ENCODE assay signal across 8 cellular contexts in genomic region chr19:893775-894090, GRCh38. TPM values are rescaled to one million over a fixed set of nuclear protein-coding genes. Genes with fewer than 3 reads are reported as not detected.
DNase-seq lines count a peak whose midpoint lies in the region; ATAC-seq and TF ChIP-seq lines count a peak whose summit lies in the region.
"Had no signal": no experiment of that assay in that cellular context is flagged by ENCODE, and none has a peak within 500 bp of the region (broad histone marks: within the 10 kb centered on the region; RNA-seq: fewer than 3 reads in every experiment).

No MANE protein-coding gene starts in this region.

- H3K27me3 ChIP-seq in GM23338 (ENCODE audit: insufficient read depth) (no peaks in the 10 kb centered on the region), brain microvascular endothelial cell (replicated peaks) (no peaks in the 10 kb centered on the region)

- H3K36me3 ChIP-seq in GM23338 (ENCODE audit: insufficient read depth): no peaks in the 10 kb centered on the region
- H3K36me3 ChIP-seq in brain microvascular endothelial cell (replicated peaks): peaks cover 27% of the 10 kb centered on the region

- H3F3A ChIP-seq in GM23338 (replicated peaks; ENCODE audit: low read depth): peaks cover 3% of the 10 kb centered on the region; the same call in 1 of the 2 replicates

- peak overlapping the region; percentile 80 for H3K4me3 Mint-ChIP-seq in GM23338
- peak overlapping the region; percentile 85 to 93 (median 87) for H3K4me3 Mint-ChIP-seq in T-cell
- H3K4me3 Mint-ChIP-seq in glutamatergic neuron (ENCODE audit: unreplicated experiment): peak overlapping the region; percentile 90
- peak overlapping the region; percentile 87 for H3K4me3 Mint-ChIP-seq in stimulated activated effector memory CD8-positive, alpha-beta T cell treated with anti-CD3 and anti-CD28 coated beads, Interleukin-12 subunit alpha, Interleukin-12 subunit beta, amount 100 ng/mL, for 72 hours

- H3K27ac ChIP-seq in GM23338 (ENCODE audit: low read depth) (no peak overlapping the region), brain microvascular endothelial cell (no peak overlapping the region)

- H3K27me3 Mint-ChIP-seq in GM23338 (ENCODE audit: insufficient read depth, low read depth, poor library complexity) (peaks cover 24% of the 10 kb centered on the region), T-cell (peaks cover 0 to 4% of the 10 kb centered on the region in 2 donors), glutamatergic neuron (ENCODE audit: unreplicated experiment) (peaks cover 18% of the 10 kb centered on the region)

- no peaks in the 10 kb centered on the region; the same call in 1 of the 2 replicates for H4K20me1 ChIP-seq in GM23338 (replicated peaks; ENCODE audit: insufficient read depth)

- DNase-seq in GM23338 (ENCODE audit: low spot score): no peak
- no peak for DNase-seq in T-cell
- no peak for DNase-seq in glutamatergic neuron
- DNase-seq in stimulated activated effector memory CD8-positive, alpha-beta T cell treated with anti-CD3 and anti-CD28 coated beads, Interleukin-12 subunit alpha, Interleukin-12 subunit beta, amount 100 ng/mL, for 72 hours (ENCODE audit: low spot score in 2 of 2): no peak
- DNase-seq in brain microvascular endothelial cell: no peak
- no peak for DNase-seq in COLO829 (ENCODE audit: low spot score)
- no peak for DNase-seq in H4 (ENCODE audit: low spot score)

- H3K9me2 ChIP-seq in GM23338 (ENCODE audit: insufficient read depth): no peaks in the 10 kb centered on the region

- H3K4me3 ChIP-seq in GM23338: peak overlapping the region; percentile 76
- no peak overlapping the region for H3K4me3 ChIP-seq in brain microvascular endothelial cell (ENCODE audit: low read depth, low read length)

- H3K27ac Mint-ChIP-seq in GM23338: peak overlapping the region; percentile 100
- peak overlapping the region; percentile 99 to 100 for H3K27ac Mint-ChIP-seq in T-cell
- peak overlapping the region; percentile 99 for H3K27ac Mint-ChIP-seq in glutamatergic neuron (ENCODE audit: unreplicated experiment)
- peak overlapping the region; percentile 100 for H3K27ac Mint-ChIP-seq in stimulated activated effector memory CD8-positive, alpha-beta T cell treated with anti-CD3 and anti-CD28 coated beads, Interleukin-12 subunit alpha, Interleukin-12 subunit beta, amount 100 ng/mL, for 72 hours

- H3K4me1 Mint-ChIP-seq in GM23338: no peaks in the 10 kb centered on the region; the same call in 2 of the 3 replicates
- H3K4me1 Mint-ChIP-seq in T-cell: peaks cover 14 to 47% (median 22%) of the 10 kb centered on the region in 3 donors
- H3K4me1 Mint-ChIP-seq in glutamatergic neuron (ENCODE audit: low read depth, unreplicated experiment): peaks cover 5% of the 10 kb centered on the region
- peaks cover 28% of the 10 kb centered on the region for H3K4me1 Mint-ChIP-seq in stimulated activated effector memory CD8-positive, alpha-beta T cell treated with anti-CD3 and anti-CD28 coated beads, Interleukin-12 subunit alpha, Interleukin-12 subunit beta, amount 100 ng/mL, for 72 hours

- H2AFZ ChIP-seq in GM23338: no peak overlapping the region

- H3K36me3 Mint-ChIP-seq in GM23338 (ENCODE audit: low read depth) (peaks cover 13% of the 10 kb centered on the region), T-cell (peaks cover 12% of the 10 kb centered on the region), glutamatergic neuron (ENCODE audit: unreplicated experiment) (no peaks in the 10 kb centered on the region)
- peaks cover 72% of the 10 kb centered on the region for H3K36me3 Mint-ChIP-seq in stimulated activated effector memory CD8-positive, alpha-beta T cell treated with anti-CD3 and anti-CD28 coated beads, Interleukin-12 subunit alpha, Interleukin-12 subunit beta, amount 100 ng/mL, for 72 hours

- in situ Hi-C loops in brain microvascular endothelial cell (cut with HindIII; ENCODE audit: low pct_ligation_motif_present, low sequenced_read_pairs): no loop called here

- H3K79me2 ChIP-seq in GM23338 (replicated peaks; ENCODE audit: insufficient read depth): no peaks in the 10 kb centered on the region; the same call in 1 of the 2 replicates

- CTCF ChIA-PET in T-cell (lab: Charles Lee): interaction anchor here in 1 of 2 donors (0.9 to 1.2 kb wide), 4 partner anchors 14 to 30 kb away, joined by 3 to 5 read pairs (median 4); no protein-coding TSS in a partner anchor

- no peaks in the 10 kb centered on the region for H3K4me1 ChIP-seq in GM23338 (ENCODE audit: insufficient read depth)

- ATAC-seq in GM23338 (no peak; the same call in 2 of the 3 replicates), T-cell (replicated peaks in 1 of 4) (no peak)
- ATAC-seq in stimulated activated effector memory CD8-positive, alpha-beta T cell treated with anti-CD3 and anti-CD28 coated beads, Interleukin-12 subunit alpha, Interleukin-12 subunit beta, amount 100 ng/mL, for 72 hours: no peak

- peak overlapping the region; percentile 7; the same call in 1 of the 2 replicates for H3K4me2 ChIP-seq in GM23338

- H3K9me3 Mint-ChIP-seq in GM23338 (peaks cover 3% of the 10 kb centered on the region; the same call in 1 of the 3 replicates), T-cell (no peaks in the 10 kb centered on the region), glutamatergic neuron (ENCODE audit: unreplicated experiment) (peaks cover 19% of the 10 kb centered on the region)
- H3K9me3 Mint-ChIP-seq in stimulated activated effector memory CD8-positive, alpha-beta T cell treated with anti-CD3 and anti-CD28 coated beads, Interleukin-12 subunit alpha, Interleukin-12 subunit beta, amount 100 ng/mL, for 72 hours: no peaks in the 10 kb centered on the region

- POLR2A ChIA-PET in T-cell (lab: Charles Lee): interaction anchor here in 1 of 2 donors (0.8 to 1.2 kb wide), 2 partner anchors 11 to 120 kb away, joined by 3 to 6 read pairs; no protein-coding TSS in a partner anchor

- TF ChIP-seq CTCF in GM23338 (conservative IDR thresholded peaks at IDR 0.05; ENCODE audit: low read depth in 2 of 2): no peak
- TF ChIP-seq CTCF in glutamatergic neuron (IDR thresholded peaks at IDR 0.05; ENCODE audit: partially characterized antibody, unreplicated experiment): no peak
- TF ChIP-seq CTCF in brain microvascular endothelial cell (IDR thresholded peaks at IDR 0.05; ENCODE audit: low read depth, low read length, missing control alignments): no peak

RNA-seq across cellular contexts. Expression of gene RNU6-9, which starts 0.4 kb away (rescaled TPM):
- not detected in 2 replicates for total RNA-seq in GM23338 (2014; rRNA removed; shearing (Covaris generic))
- not detected in 2 replicates for polyA plus RNA-seq in GM23338 (2016; fragmentation: Nextera tagmentation; extraction: Ambion mirVana)
- total RNA-seq in T-cell (not detected), glutamatergic neuron (ENCODE audit: unreplicated experiment) (not detected)
- total RNA-seq in H4 (2014; rRNA removed; shearing (Covaris generic)): not detected in 2 replicates
- total RNA-seq: lung microvascular endothelial cell had no signal

RNA-seq across cellular contexts. Expression of gene MED16, which starts 0.7 kb away (rescaled TPM):
- 62.3 and 73.6 TPM in 2 replicates for total RNA-seq in GM23338 (2014; rRNA removed; shearing (Covaris generic))
- polyA plus RNA-seq in GM23338 (2016; fragmentation: Nextera tagmentation; extraction: Ambion mirVana): 52.7 and 58.7 TPM in 2 replicates
- total RNA-seq in T-cell: 100 to 1,000 TPM in 1 of 5 donors, 10 to 100 TPM in 4; 55.0 to 105 (median 92.4) TPM
- total RNA-seq in glutamatergic neuron (ENCODE audit: unreplicated experiment): 65.0 TPM
- 16.6 and 27.4 TPM in 2 replicates for total RNA-seq in H4 (2014; rRNA removed; shearing (Covaris generic))

RNA-seq across cellular contexts. Expression of gene R3HDM4, which starts 19.3 kb away (rescaled TPM):
- 87.1 and 87.8 TPM in 2 replicates for total RNA-seq in GM23338 (2014; rRNA removed; shearing (Covaris generic))
- 76.5 and 87.4 TPM in 2 replicates for polyA plus RNA-seq in GM23338 (2016; fragmentation: Nextera tagmentation; extraction: Ambion mirVana)
- total RNA-seq in T-cell (100 to 1,000 TPM; 190 to 252 (median 220) TPM), glutamatergic neuron (ENCODE audit: unreplicated experiment) (61.9 TPM)
- total RNA-seq in H4 (2014; rRNA removed; shearing (Covaris generic)): 20.3 and 26.8 TPM in 2 replicates

RNA-seq across cellular contexts. Expression of gene KISS1R, which starts 23.4 kb away (rescaled TPM):
- 2.4 and 4.0 TPM in 2 replicates for total RNA-seq in GM23338 (2014; rRNA removed; shearing (Covaris generic))
- polyA plus RNA-seq in GM23338 (2016; fragmentation: Nextera tagmentation; extraction: Ambion mirVana): 0.78 and 1.0 TPM in 2 replicates
- 1 to 10 TPM; 1.5 to 4.9 (median 2.8) TPM for total RNA-seq in T-cell
- not detected for total RNA-seq in glutamatergic neuron (ENCODE audit: unreplicated experiment)
- not detected in 2 replicates for total RNA-seq in H4 (2014; rRNA removed; shearing (Covaris generic))
- total RNA-seq: lung microvascular endothelial cell had no signal

RNA-seq across cellular contexts. Expression of gene ARID3A, which starts 32.1 kb away (rescaled TPM):
- 48.8 and 51.6 TPM in 2 replicates for total RNA-seq in GM23338 (2014; rRNA removed; shearing (Covaris generic))
- polyA plus RNA-seq in GM23338 (2016; fragmentation: Nextera tagmentation; extraction: Ambion mirVana): 33.6 and 36.6 TPM in 2 replicates
- total RNA-seq in T-cell: 10 to 100 TPM in 4 of 5 donors, 1 to 10 TPM in 1; 9.8 to 13.2 (median 12.0) TPM
- 148 TPM for total RNA-seq in glutamatergic neuron (ENCODE audit: unreplicated experiment)
- total RNA-seq in H4 (2014; rRNA removed; shearing (Covaris generic)): 2.3 and 9.0 TPM in 2 replicates
